ENCODE assay signal across 8 cellular contexts in genomic region chr2:218396688-218397501, GRCh38. TPM values are rescaled to one million over a fixed set of nuclear protein-coding genes. Genes with fewer than 3 reads are reported as not detected.
DNase-seq lines count a peak whose midpoint lies in the region; ATAC-seq and TF ChIP-seq lines count a peak whose summit lies in the region.

No MANE protein-coding gene starts in this region.

- peaks cover 0 to 6% of the 10 kb centered on the region in 2 donors for H3K36me3 ChIP-seq in vagina

- TF ChIP-seq CTCF in CD14-positive monocyte (IDR thresholded peaks at IDR 0.05) (no peak), vagina (IDR thresholded peaks at IDR 0.05) (no peak)

- intact Hi-C loops in CD14-positive monocyte (cut with micrococcal nuclease), result loop anchor here (5.0 to 10.0 kb wide), 6 partner anchors 35 to 180 kb away; partner anchors contain the start of genes AAMP (in 2 of the 2), PNKD (in 2 of the 2), ARPC2 (in 1 of the 2) and CATIP (in 1 of the 2)
- intact Hi-C loops in vagina (cut with DNase I), result loop anchor here (5.0 kb wide), 1 partner anchor 105 kb away; the partner anchor contains the start of gene TMBIM1

- peaks cover 29% of the 10 kb centered on the region for H3K4me1 ChIP-seq in vagina

- H3K4me3 Mint-ChIP-seq in CD14-positive monocyte, result peak overlapping the region; percentile 88 to 94

- no peaks in the 10 kb centered on the region for H3K9me3 ChIP-seq in vagina

- H3K9me3 Mint-ChIP-seq in CD14-positive monocyte, result peaks cover 0 to 4% (median 0%) of the 10 kb centered on the region in 7 donors

- H3K27me3 ChIP-seq in vagina, result no peaks in the 10 kb centered on the region

- peak overlapping the region; percentile 97 to 98 (median 97) for H3K27ac Mint-ChIP-seq in CD14-positive monocyte

- DNase-seq in CD14-positive monocyte (ENCODE audit: low spot score) (peak; percentile 76), RPMI7951 (ENCODE audit: low read depth) (peak; percentile 94), germinal center (ENCODE audit: low spot score) (peak; percentile 22), nucleus accumbens (lab: John Stamatoyannopoulos, UW) (peak in 46 of 56 donors; percentile 42 to 85 (median 66)), vagina (ENCODE audit: extremely low spot score in 2 of 2) (no peak)
- DNase-seq in Jurkat, Clone E6-1 (ENCODE audit: low read depth, low spot score), result peak; percentile 86
- peak; percentile 59 for DNase-seq in activated naive CD4-positive, alpha-beta T cell treated with Interleukin-2 at 50 U/mL for 16 hours

- no peak for TF ChIP-seq POLR2A in vagina (IDR thresholded peaks at IDR 0.05)

- peaks cover 0 to 4% (median 0%) of the 10 kb centered on the region in 3 donors for H3K27me3 Mint-ChIP-seq in CD14-positive monocyte (ENCODE audit: low read depth in 3 of 3)

- peak overlapping the region; percentile 72 for H3K4me3 ChIP-seq in Jurkat, Clone E6-1 (ENCODE audit: low read length)
- H3K4me3 ChIP-seq in vagina, result peak overlapping the region; percentile 79 to 90

- peak overlapping the region; percentile 99 for H3K27ac ChIP-seq in vagina

- ATAC-seq in GM21390 (IDR thresholded peaks at IDR 0.05; ENCODE audit: unreplicated experiment), result no peak

- peaks cover 31 to 45% of the 10 kb centered on the region in 2 donors for H3K36me3 Mint-ChIP-seq in CD14-positive monocyte

- peaks cover 64% of the 10 kb centered on the region for H3K4me1 Mint-ChIP-seq in CD14-positive monocyte

RNA-seq across cellular contexts. Expression of gene CTDSP1, which starts 2.8 kb away (rescaled TPM):
- polyA plus RNA-seq in CD14-positive monocyte, result 10 to 100 TPM; 46.4 to 49.9 TPM
- 86.8 TPM for polyA plus RNA-seq in Jurkat, Clone E6-1 (2012; ENCODE audit: insufficient read depth, insufficient read length)
- 62.4 and 87.2 TPM in 2 replicates for total RNA-seq in RPMI7951 (2014; rRNA removed; shearing (Covaris generic))
- total RNA-seq in vagina, result 103 TPM

RNA-seq across cellular contexts. Expression of gene SLC11A1, which starts 14.8 kb away (rescaled TPM):
- polyA plus RNA-seq in CD14-positive monocyte, result 100 to 1,000 TPM; 184 to 352 TPM
- polyA plus RNA-seq in Jurkat, Clone E6-1 (2012; ENCODE audit: insufficient read depth, insufficient read length), result 0.52 TPM
- under 0.01 and 0.10 TPM in 2 replicates for total RNA-seq in RPMI7951 (2014; rRNA removed; shearing (Covaris generic))
- total RNA-seq in vagina, result 36.6 TPM

RNA-seq across cellular contexts. Expression of gene VIL1, which starts 22.0 kb away (rescaled TPM):
- polyA plus RNA-seq in CD14-positive monocyte, result not detected
- polyA plus RNA-seq in Jurkat, Clone E6-1 (2012; ENCODE audit: insufficient read depth, insufficient read length), result not detected
- not detected in 2 replicates for total RNA-seq in RPMI7951 (2014; rRNA removed; shearing (Covaris generic))
- total RNA-seq in vagina, result not detected

RNA-seq across cellular contexts. Expression of gene CATIP, which starts 40.2 kb away (rescaled TPM):
- 1 to 10 TPM; 2.9 to 5.5 TPM for polyA plus RNA-seq in CD14-positive monocyte
- not detected for polyA plus RNA-seq in Jurkat, Clone E6-1 (2012; ENCODE audit: insufficient read depth, insufficient read length)
- not detected in 2 replicates for total RNA-seq in RPMI7951 (2014; rRNA removed; shearing (Covaris generic))
- not detected for total RNA-seq in vagina

Comparison
In these comparisons a context has a peak if more than half of its experiments do, and no peak if none do; other contexts are left out.
1. DNase-seq: peak in CD14-positive monocyte (single experiment), Jurkat, Clone E6-1 (single experiment), RPMI7951 (single experiment), activated naive CD4-positive, alpha-beta T cell treated with Interleukin-2 at 50 U/mL for 16 hours (single experiment), germinal center (single experiment) and nucleus accumbens (46 of 56); none in vagina (0 of 2).
2. RNA of gene SLC11A1, which starts 14.8 kb away (total RNA-seq): 36.6 TPM in vagina (single experiment); under 0.01 to 0.10 TPM in RPMI7951; every median in the first group is over 10 times any median in the second.